Comparison of ENCODE assay signal across 8 cellular contexts in genomic region chr2:47070155-47070919, GRCh38.
A peak's percentile ranks its signal among the peaks of the same experiment; 100 is the strongest.
DNase-seq lines count a peak whose midpoint lies in the region; ATAC-seq and TF ChIP-seq lines count a peak whose summit lies in the region.

No MANE protein-coding gene starts in this region.

- H3K36me3 ChIP-seq in vagina, result no peaks in the 10 kb centered on the region

- no peak overlapping the region for H3K4me3 ChIP-seq in vagina

- H3K4me1 ChIP-seq in vagina, result peaks cover 82% of the 10 kb centered on the region

- no peak for TF ChIP-seq POLR2A in vagina (IDR thresholded peaks at IDR 0.05)

- no peak for TF ChIP-seq CTCF in vagina (IDR thresholded peaks at IDR 0.05)

- peak; percentile 48 for DNase-seq in Right ventricle myocardium superior
- no peak for DNase-seq in cardiac septum (ENCODE audit: low spot score)
- DNase-seq in myocyte (ENCODE audit: low read depth), result peak; percentile 68
- no peak for DNase-seq in vagina (ENCODE audit: extremely low spot score in 2 of 2)
- no peak for DNase-seq in dedifferentiated amniotic fluid mesenchymal stem cell (ENCODE audit: extremely low spot score)
- DNase-seq in NK-92 (lab: John Stamatoyannopoulos, UW; ENCODE audit: unreplicated experiment), result no peak

- H3K9me3 ChIP-seq in vagina, result no peaks in the 10 kb centered on the region

- intact Hi-C loops in Right ventricle myocardium superior (cut with DNase I) (no loop called here), cardiac septum (cut with DNase I) (no loop called here), vagina (cut with DNase I) (no loop called here)

- no peak for ATAC-seq in Right ventricle myocardium superior (ENCODE audit: poor library complexity)
- ATAC-seq in HG03442 (IDR thresholded peaks at IDR 0.05; ENCODE audit: unreplicated experiment), result no peak

- peak overlapping the region; percentile 96 for H3K27ac ChIP-seq in cingulate gyrus (ENCODE audit: low read depth, low read length)
- peak overlapping the region; percentile 87 for H3K27ac ChIP-seq in vagina

- H3K27me3 ChIP-seq in vagina, result no peaks in the 10 kb centered on the region

Comparison
In these comparisons a context has a peak if more than half of its experiments do, and no peak if none do; other contexts are left out.
1. DNase-seq: peak in Right ventricle myocardium superior (single experiment) and myocyte (single experiment); none in cardiac septum (single experiment), vagina (0 of 2), dedifferentiated amniotic fluid mesenchymal stem cell (single experiment) and NK-92 (single experiment).